Comparison of ENCODE assay signal across 12 cellular contexts in the genomic region with DNA sequence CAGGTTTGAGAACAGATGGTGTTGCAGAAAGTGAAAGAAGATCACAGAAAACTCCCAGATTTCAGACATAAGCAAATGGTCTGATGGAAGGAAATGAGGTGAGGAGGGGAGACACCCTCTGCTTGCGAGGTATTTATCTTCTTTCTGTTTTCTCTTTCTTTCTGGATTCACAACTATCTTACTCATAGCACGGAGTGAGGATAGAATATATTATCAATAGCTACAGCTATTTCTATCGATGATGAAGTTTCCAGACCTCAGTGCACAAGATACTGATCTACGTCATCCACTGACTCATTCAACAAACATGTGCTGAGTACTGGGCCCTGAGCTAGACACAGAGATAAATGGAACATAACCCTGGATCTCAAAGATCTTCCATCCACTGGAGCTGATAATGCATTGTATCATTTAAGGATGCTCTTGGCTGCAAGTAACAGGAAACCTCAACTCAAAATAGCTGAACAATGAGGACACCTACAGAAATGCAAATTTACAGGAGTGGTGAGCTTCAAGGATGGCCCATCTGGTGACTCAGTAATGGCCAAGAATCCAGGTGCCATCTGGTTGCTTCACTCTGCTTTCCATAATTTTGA. TPM values are rescaled to one million over a fixed set of nuclear protein-coding genes. Genes with fewer than 3 reads are reported as not detected.
A peak's percentile ranks its signal among the peaks of the same experiment; 100 is the strongest.
DNase-seq lines count a peak whose midpoint lies in the region; ATAC-seq and TF ChIP-seq lines count a peak whose summit lies in the region.
"Had no signal": no experiment of that assay in that cellular context is flagged by ENCODE, and none has a peak within 500 bp of the region (broad histone marks: within the 10 kb centered on the region; RNA-seq: fewer than 3 reads in every experiment).

No MANE protein-coding gene starts in this region.

- H3K9ac ChIP-seq in smooth muscle cell (ENCODE audit: low read depth) = no peak overlapping the region

- DNase-seq in activated CD4-positive, CD25-positive, alpha-beta regulatory T cell treated with anti-CD3 and anti-CD28 coated beads, Interleukin-2, amount 50 U/mL, for 72 hours = no peak
- DNase-seq in kidney glomerular epithelial cell (lab: John Stamatoyannopoulos, UW) = peak; percentile 43
- no peak for DNase-seq in AG08396 (ENCODE audit: low spot score)
- no peak for DNase-seq in smooth muscle cell (lab: John Stamatoyannopoulos, UW; ENCODE audit: unreplicated experiment)
- DNase-seq in NCI-H2081 (lab: John Stamatoyannopoulos, UW) = no peak
- DNase-seq: anterior cingulate cortex, NCI-H1417 treated with DMSO at 0.1 percent for 48 hours had no signal

- TF ChIP-seq CTCF in smooth muscle cell (IDR thresholded peaks at IDR 0.05; ENCODE audit: borderline replicate concordance, insufficient read depth, poor library complexity, severe bottlenecking) = no peak

- WGBS in smooth muscle cell (ENCODE audit: low lambda C conversion rate) = 74% methylated on average over 4 of the region's 4 CpGs

- no peaks in the 10 kb centered on the region for H3K36me3 ChIP-seq in smooth muscle cell (ENCODE audit: low read depth)

- H3K4me1 ChIP-seq in smooth muscle cell (ENCODE audit: low read depth) = no peaks in the 10 kb centered on the region

- H2AFZ ChIP-seq in smooth muscle cell (ENCODE audit: low read depth) = no peak overlapping the region

- H3K79me2 ChIP-seq in smooth muscle cell (ENCODE audit: low read depth) = no peaks in the 10 kb centered on the region

- no peak overlapping the region for H3K4me2 ChIP-seq in smooth muscle cell
- H3K4me2 ChIP-seq: A549 had no signal

- no peaks in the 10 kb centered on the region for H3K27me3 ChIP-seq in smooth muscle cell (ENCODE audit: low read depth)

- no peaks in the 10 kb centered on the region for H3K9me3 ChIP-seq in smooth muscle cell (replicated peaks; ENCODE audit: low read depth)
- H3K9me3 ChIP-seq: A549 had no signal

- ATAC-seq in activated CD4-positive, CD25-positive, alpha-beta regulatory T cell treated with anti-CD3 and anti-CD28 coated beads, Interleukin-2, amount 50 U/mL, for 24 hours = peak; percentile 37 to 51
- ATAC-seq in GM21526 (IDR thresholded peaks at IDR 0.05; ENCODE audit: low FRiP score, unreplicated experiment) (peak; percentile 58), HG03439 (IDR thresholded peaks at IDR 0.05; ENCODE audit: unreplicated experiment) (peak; percentile 53)
- ATAC-seq: A549 had no signal

- no peak overlapping the region for H3K4me3 ChIP-seq in smooth muscle cell
- H3K4me3 ChIP-seq: A549 had no signal

- H3K27ac ChIP-seq in smooth muscle cell (ENCODE audit: low read depth) = no peak overlapping the region
- H3K27ac ChIP-seq: A549 had no signal

- H4K20me1 ChIP-seq in smooth muscle cell (ENCODE audit: low read depth) = no peaks in the 10 kb centered on the region

- H3F3A ChIP-seq in smooth muscle cell (ENCODE audit: low read depth) = no peaks in the 10 kb centered on the region

RNA-seq across cellular contexts. Expression of a gene that starts 21.2 kb away (rescaled TPM):
- 2.2 and 3.5 TPM in 2 replicates for total RNA-seq in smooth muscle cell
- polyA plus RNA-seq in smooth muscle cell = 1.3 and 3.2 TPM in 2 replicates
- polyA plus RNA-seq: neural cell had no signal
